Comparison of ENCODE assay signal across 25 cellular contexts in the genomic region with DNA sequence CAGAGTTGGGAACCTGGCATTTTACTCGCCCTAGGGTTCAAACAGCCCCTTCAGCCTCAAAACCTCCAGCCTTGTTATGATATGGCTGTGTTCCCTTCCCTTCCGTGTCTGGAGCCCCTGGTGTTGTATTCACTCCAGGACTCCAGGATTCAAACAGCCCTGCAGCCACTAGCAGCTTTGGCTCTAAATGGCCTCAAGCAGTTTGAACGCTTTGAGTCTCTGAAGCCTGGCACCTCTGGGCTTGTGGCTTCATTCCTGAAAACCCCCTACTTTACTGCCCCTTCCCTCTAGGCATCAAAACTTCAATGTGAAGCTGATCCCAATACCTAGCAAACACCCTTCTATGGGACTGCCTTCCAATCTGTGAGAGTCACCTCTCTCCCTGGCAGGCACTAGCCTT.
"Had no signal": no experiment of that assay in that cellular context is flagged by ENCODE, and none has a peak within 500 bp of the region (broad histone marks: within the 10 kb centered on the region; RNA-seq: fewer than 3 reads in every experiment).

No MANE protein-coding gene starts in this region.

- H3K36me3 ChIP-seq: ascending aorta, brain microvascular endothelial cell had no signal

- H3K9me3 ChIP-seq: ascending aorta had no signal

- DNase-seq: activated CD4-positive, alpha-beta memory T cell treated with anti-CD3 and anti-CD28 coated beads for 36 hours; activated CD4-positive, alpha-beta T cell treated with anti-CD3 and anti-CD28 coated beads for 36 hours; activated CD4-positive, alpha-beta T cell treated with anti-CD3 and anti-CD28 coated beads, Interleukin-2, amount 10 ng/mL, durations not matched to agents 24 days and 14 days; activated CD4-positive, CD25-positive, alpha-beta regulatory T cell; activated CD4-positive, CD25-positive, alpha-beta regulatory T cell treated with anti-CD3 and anti-CD28 coated beads, Interleukin-2, amount 50 U/mL, for 72 hours; activated CD8-positive, alpha-beta memory T cell treated with anti-CD3 and anti-CD28 coated beads, Interleukin-2, amount 10 ng/mL, durations not matched to agents 7 days and 5 days; activated CD8-positive, alpha-beta memory T cell treated with anti-CD3 and anti-CD28 coated beads, Interleukin-2, amount 50 U/mL, for 4 hours; activated CD8-positive, alpha-beta T cell treated with anti-CD3 and anti-CD28 coated beads, Interleukin-2, amount 10 ng/mL, durations not matched to agents 7 days and 5 days; activated gamma-delta T cell; activated naive CD4-positive, alpha-beta T cell; activated naive CD4-positive, alpha-beta T cell treated with anti-CD3 and anti-CD28 coated beads, Interleukin-2, amount 10 ng/mL, durations not matched to agents 7 days and 5 days; activated naive CD8-positive, alpha-beta T cell treated with anti-CD3 and anti-CD28 coated beads, Interleukin-2, amount 10 ng/mL, durations not matched to agents 7 days and 5 days; activated T-cell treated with anti-CD3 and anti-CD28 coated beads, Interleukin-2, amount 50 U/mL, for 24 hours; activated T-cell treated with anti-CD3 and anti-CD28 coated beads, Interleukin-2, amount 50 U/mL, for 72 hours; brain microvascular endothelial cell; effector CD8-positive, alpha-beta T cell; foreskin fibroblast; head of caudate nucleus; T-helper 2 cell had no signal

- H3K9me3 Mint-ChIP-seq: activated CD4-positive, alpha-beta memory T cell treated with anti-CD3 and anti-CD28 coated beads for 36 hours; activated CD4-positive, alpha-beta T cell treated with anti-CD3 and anti-CD28 coated beads, Interleukin-2, amount 10 ng/mL, durations not matched to agents 24 days and 14 days; activated naive CD4-positive, alpha-beta T cell treated with anti-CD3 and anti-CD28 coated beads, Interleukin-2, amount 10 ng/mL, durations not matched to agents 7 days and 5 days; activated naive CD4-positive, alpha-beta T cell treated with anti-CD3 and anti-CD28 coated beads, Interleukin-2, amount 50 U/mL, for 72 hours; activated naive CD8-positive, alpha-beta T cell treated with anti-CD3 and anti-CD28 coated beads, Interleukin-2, amount 10 ng/mL, durations not matched to agents 7 days and 5 days; activated T-cell treated with anti-CD3 and anti-CD28 coated beads, Interleukin-2, amount 50 U/mL, for 24 hours; activated T-cell treated with anti-CD3 and anti-CD28 coated beads, Interleukin-2, amount 50 U/mL, for 72 hours; central memory CD8-positive, alpha-beta T cell; dendritic cell treated with granulocyte-macrophage colony-stimulating factor and Interleukin-4, amounts not matched to agents 40 ng/mL and 50 ng/mL, for 4 days had no signal

- H3K27me3 Mint-ChIP-seq: activated CD4-positive, alpha-beta memory T cell treated with anti-CD3 and anti-CD28 coated beads for 36 hours; activated CD4-positive, alpha-beta T cell treated with anti-CD3 and anti-CD28 coated beads, Interleukin-2, amount 10 ng/mL, durations not matched to agents 24 days and 14 days; activated naive CD4-positive, alpha-beta T cell treated with anti-CD3 and anti-CD28 coated beads, Interleukin-2, amount 10 ng/mL, durations not matched to agents 7 days and 5 days; activated naive CD8-positive, alpha-beta T cell treated with anti-CD3 and anti-CD28 coated beads, Interleukin-2, amount 10 ng/mL, durations not matched to agents 7 days and 5 days; dendritic cell treated with granulocyte-macrophage colony-stimulating factor and Interleukin-4, amounts not matched to agents 40 ng/mL and 50 ng/mL, for 4 days had no signal

- H3K4me1 Mint-ChIP-seq: activated CD4-positive, alpha-beta T cell treated with anti-CD3 and anti-CD28 coated beads for 36 hours; activated CD4-positive, alpha-beta T cell treated with anti-CD3 and anti-CD28 coated beads, Interleukin-2, amount 10 ng/mL, durations not matched to agents 24 days and 14 days; activated CD8-positive, alpha-beta memory T cell treated with anti-CD3 and anti-CD28 coated beads, Interleukin-2, amount 10 ng/mL, durations not matched to agents 7 days and 5 days; activated naive CD4-positive, alpha-beta T cell treated with anti-CD3 and anti-CD28 coated beads, Interleukin-2, amount 10 ng/mL, durations not matched to agents 7 days and 5 days; activated naive CD8-positive, alpha-beta T cell treated with anti-CD3 and anti-CD28 coated beads, Interleukin-2, amount 10 ng/mL, durations not matched to agents 7 days and 5 days; central memory CD8-positive, alpha-beta T cell had no signal

- H3K27me3 ChIP-seq: ascending aorta, brain microvascular endothelial cell had no signal

- H3K36me3 Mint-ChIP-seq: activated CD4-positive, alpha-beta memory T cell treated with anti-CD3 and anti-CD28 coated beads for 36 hours; activated CD8-positive, alpha-beta memory T cell treated with anti-CD3 and anti-CD28 coated beads, Interleukin-2, amount 10 ng/mL, durations not matched to agents 7 days and 5 days; activated naive CD4-positive, alpha-beta T cell treated with anti-CD3 and anti-CD28 coated beads, Interleukin-2, amount 10 ng/mL, durations not matched to agents 7 days and 5 days; activated naive CD4-positive, alpha-beta T cell treated with anti-CD3 and anti-CD28 coated beads, Interleukin-2, amount 50 U/mL, for 72 hours; activated naive CD8-positive, alpha-beta T cell treated with anti-CD3 and anti-CD28 coated beads, Interleukin-2, amount 10 ng/mL, durations not matched to agents 7 days and 5 days had no signal

- H3K27ac ChIP-seq: ascending aorta, brain microvascular endothelial cell, coronary artery, epithelial cell of prostate had no signal

- H3K4me1 ChIP-seq: ascending aorta had no signal

- H3K27ac Mint-ChIP-seq: activated CD4-positive, alpha-beta memory T cell treated with anti-CD3 and anti-CD28 coated beads for 36 hours; activated CD4-positive, alpha-beta T cell treated with anti-CD3 and anti-CD28 coated beads for 36 hours; activated CD4-positive, alpha-beta T cell treated with anti-CD3 and anti-CD28 coated beads, Interleukin-2, amount 10 ng/mL, durations not matched to agents 24 days and 14 days; activated CD8-positive, alpha-beta memory T cell treated with anti-CD3 and anti-CD28 coated beads, Interleukin-2, amount 10 ng/mL, durations not matched to agents 7 days and 5 days; activated CD8-positive, alpha-beta T cell treated with anti-CD3 and anti-CD28 coated beads, Interleukin-2, amount 10 ng/mL, durations not matched to agents 7 days and 5 days; activated naive CD4-positive, alpha-beta T cell treated with anti-CD3 and anti-CD28 coated beads, Interleukin-2, amount 10 ng/mL, durations not matched to agents 7 days and 5 days; activated naive CD4-positive, alpha-beta T cell treated with anti-CD3 and anti-CD28 coated beads, Interleukin-2, amount 50 U/mL, for 72 hours; activated naive CD8-positive, alpha-beta T cell treated with anti-CD3 and anti-CD28 coated beads, Interleukin-2, amount 10 ng/mL, durations not matched to agents 7 days and 5 days; activated T-cell treated with anti-CD3 and anti-CD28 coated beads, Interleukin-2, amount 50 U/mL, for 24 hours; activated T-cell treated with anti-CD3 and anti-CD28 coated beads, Interleukin-2, amount 50 U/mL, for 72 hours; dendritic cell treated with granulocyte-macrophage colony-stimulating factor and Interleukin-4, amounts not matched to agents 40 ng/mL and 50 ng/mL, for 4 days had no signal

- H3K4me3 Mint-ChIP-seq: activated CD4-positive, alpha-beta memory T cell treated with anti-CD3 and anti-CD28 coated beads for 36 hours; activated CD4-positive, alpha-beta T cell treated with anti-CD3 and anti-CD28 coated beads for 36 hours; activated CD4-positive, alpha-beta T cell treated with anti-CD3 and anti-CD28 coated beads, Interleukin-2, amount 10 ng/mL, durations not matched to agents 24 days and 14 days; activated CD8-positive, alpha-beta memory T cell treated with anti-CD3 and anti-CD28 coated beads, Interleukin-2, amount 10 ng/mL, durations not matched to agents 7 days and 5 days; activated CD8-positive, alpha-beta T cell treated with anti-CD3 and anti-CD28 coated beads, Interleukin-2, amount 10 ng/mL, durations not matched to agents 7 days and 5 days; activated naive CD4-positive, alpha-beta T cell treated with anti-CD3 and anti-CD28 coated beads, Interleukin-2, amount 10 ng/mL, durations not matched to agents 7 days and 5 days; activated naive CD8-positive, alpha-beta T cell treated with anti-CD3 and anti-CD28 coated beads, Interleukin-2, amount 10 ng/mL, durations not matched to agents 7 days and 5 days; activated T-cell treated with anti-CD3 and anti-CD28 coated beads, Interleukin-2, amount 50 U/mL, for 24 hours; activated T-cell treated with anti-CD3 and anti-CD28 coated beads, Interleukin-2, amount 50 U/mL, for 72 hours; central memory CD8-positive, alpha-beta T cell; dendritic cell treated with granulocyte-macrophage colony-stimulating factor and Interleukin-4, amounts not matched to agents 40 ng/mL and 50 ng/mL, for 4 days had no signal

- ATAC-seq: activated CD4-positive, alpha-beta T cell treated with anti-CD3 and anti-CD28 coated beads for 36 hours; activated CD8-positive, alpha-beta memory T cell treated with anti-CD3 and anti-CD28 coated beads, Interleukin-2, amount 10 ng/mL, durations not matched to agents 7 days and 5 days; activated CD8-positive, alpha-beta T cell treated with anti-CD3 and anti-CD28 coated beads, Interleukin-2, amount 10 ng/mL, durations not matched to agents 7 days and 5 days; activated naive CD4-positive, alpha-beta T cell treated with anti-CD3 and anti-CD28 coated beads, Interleukin-2, amount 50 U/mL, for 72 hours; activated T-cell treated with anti-CD3 and anti-CD28 coated beads, Interleukin-2, amount 50 U/mL, for 72 hours had no signal

- H3K4me3 ChIP-seq: ascending aorta, coronary artery had no signal
